Comparison of ENCODE assay signal across 31 cellular contexts in genomic region chr2:106054336-106054735, GRCh38.
"Had no signal": no experiment of that assay in that cellular context is flagged by ENCODE, and none has a peak within 500 bp of the region (broad histone marks: within the 10 kb centered on the region; RNA-seq: fewer than 3 reads in every experiment).

No MANE protein-coding gene starts in this region.

- ATAC-seq: activated CD4-positive, alpha-beta T cell treated with anti-CD3 and anti-CD28 coated beads for 36 hours; esophagus mucosa; left lobe of liver; lower lobe of right lung; mucosa of descending colon; right lobe of liver; stimulated activated memory B cell treated with anti-CD40 and anti-IgM and Interleukin-4, amounts not matched to agents 10 μg/mL and 1 μg/mL and 100 μg/mL, for 72 hours; stimulated activated naive CD8-positive, alpha-beta T cell treated with anti-CD3 and anti-CD28 coated beads, Interleukin-15, amount 100 ng/mL, for 72 hours had no signal

- H3K27ac ChIP-seq: lower lobe of right lung, ovary, right lobe of liver, skin epidermis, vagina had no signal

- H3K27ac Mint-ChIP-seq: activated CD4-positive, alpha-beta T cell treated with anti-CD3 and anti-CD28 coated beads for 36 hours; activated T-helper 1 cell treated with anti-CD3 and anti-CD28 coated beads, Interleukin-12 subunit alpha, Interleukin-12 subunit beta, Interleukin-2, Interleukin-4 antibody, amounts not matched to agents 30 ng/mL and 10 ng/mL and 1 ng/mL, durations not matched to agents 14 hours and 24 hours and 36 hours; dendritic cell treated with granulocyte-macrophage colony-stimulating factor and Interleukin-4, amounts not matched to agents 40 ng/mL and 50 ng/mL, for 4 days; progenitor cell of endocrine pancreas; stimulated activated memory B cell treated with anti-CD40 and anti-IgM and Interleukin-4, amounts not matched to agents 10 μg/mL and 1 μg/mL and 100 μg/mL, for 72 hours; type B pancreatic cell had no signal

- DNase-seq: activated CD4-positive, alpha-beta T cell treated with anti-CD3 and anti-CD28 coated beads for 36 hours; activated CD4-positive, CD25-positive, alpha-beta regulatory T cell; activated CD8-positive, alpha-beta memory T cell treated with anti-CD3 and anti-CD28 coated beads, Interleukin-2, amount 50 U/mL, for 4 hours; activated gamma-delta T cell; activated T-cell treated with anti-CD3 and anti-CD28 coated beads, Interleukin-2, amount 50 U/mL, for 1 hour; central memory CD4-positive, alpha-beta T cell; endodermal cell; foreskin fibroblast; head of caudate nucleus; hypothalamus; kidney glomerular epithelial cell; lower lobe of right lung; mucosa of descending colon; naive B cell; ovary; right lobe of liver; stimulated activated CD4-positive, alpha-beta T cell treated with anti-CD3 and anti-CD28 coated beads, Interleukin-4, amount 100 ng/mL, for 24 hours; stimulated activated naive CD8-positive, alpha-beta T cell treated with anti-CD3 and anti-CD28 coated beads, Interleukin-15, amount 100 ng/mL, for 72 hours; substantia nigra; T-helper 1 cell had no signal

- H3K4me3 ChIP-seq: lower lobe of right lung, mucosa of descending colon, ovary, right lobe of liver, skin epidermis, vagina had no signal

- H3K4me1 ChIP-seq: lower lobe of right lung, right lobe of liver, vagina had no signal

- H3K36me3 ChIP-seq: lower lobe of right lung, ovary, right lobe of liver, vagina had no signal

- H3K9me3 ChIP-seq: lower lobe of right lung, mucosa of descending colon, ovary, right lobe of liver, vagina had no signal

- H3K27me3 Mint-ChIP-seq: activated CD4-positive, alpha-beta T cell treated with anti-CD3 and anti-CD28 coated beads for 36 hours; activated naive CD4-positive, alpha-beta T cell treated with anti-CD3 and anti-CD28 coated beads, Interleukin-2, amount 50 U/mL, for 24 hours; dendritic cell treated with granulocyte-macrophage colony-stimulating factor and Interleukin-4, amounts not matched to agents 40 ng/mL and 50 ng/mL, for 4 days; stimulated activated naive CD8-positive, alpha-beta T cell treated with anti-CD3 and anti-CD28 coated beads, Interleukin-15, amount 100 ng/mL, for 72 hours had no signal

- H3K27me3 ChIP-seq: ovary, right lobe of liver, vagina had no signal

- H3K36me3 Mint-ChIP-seq: naive B cell; stimulated activated memory B cell treated with anti-CD40 and anti-IgM and Interleukin-4, amounts not matched to agents 10 μg/mL and 1 μg/mL and 100 μg/mL, for 72 hours; type B pancreatic cell had no signal

- H3K4me3 Mint-ChIP-seq: activated CD4-positive, alpha-beta T cell treated with anti-CD3 and anti-CD28 coated beads for 36 hours; activated naive CD4-positive, alpha-beta T cell treated with anti-CD3 and anti-CD28 coated beads, Interleukin-2, amount 50 U/mL, for 24 hours; activated T-helper 1 cell treated with anti-CD3 and anti-CD28 coated beads, Interleukin-12 subunit alpha, Interleukin-12 subunit beta, Interleukin-2, Interleukin-4 antibody, amounts not matched to agents 30 ng/mL and 10 ng/mL and 1 ng/mL, durations not matched to agents 14 hours and 24 hours and 36 hours; dendritic cell treated with granulocyte-macrophage colony-stimulating factor and Interleukin-4, amounts not matched to agents 40 ng/mL and 50 ng/mL, for 4 days; endodermal cell; naive B cell; stimulated activated memory B cell treated with anti-CD40 and anti-IgM and Interleukin-4, amounts not matched to agents 10 μg/mL and 1 μg/mL and 100 μg/mL, for 72 hours; T-helper 2 cell treated with Interferon-gamma antibody and Interleukin-4, amounts not matched to agents 5 μg/mL and 100 μg/mL, for 36 hours; type B pancreatic cell had no signal

- H3K9me3 Mint-ChIP-seq: activated naive CD4-positive, alpha-beta T cell treated with anti-CD3 and anti-CD28 coated beads, Interleukin-2, amount 50 U/mL, for 24 hours; activated T-helper 1 cell treated with anti-CD3 and anti-CD28 coated beads, Interleukin-12 subunit alpha, Interleukin-12 subunit beta, Interleukin-2, Interleukin-4 antibody, amounts not matched to agents 30 ng/mL and 10 ng/mL and 1 ng/mL, durations not matched to agents 14 hours and 24 hours and 36 hours; dendritic cell treated with granulocyte-macrophage colony-stimulating factor and Interleukin-4, amounts not matched to agents 40 ng/mL and 50 ng/mL, for 4 days; stimulated activated memory B cell treated with anti-CD40 and anti-IgM and Interleukin-4, amounts not matched to agents 10 μg/mL and 1 μg/mL and 100 μg/mL, for 72 hours; stimulated activated naive CD8-positive, alpha-beta T cell treated with anti-CD3 and anti-CD28 coated beads, Interleukin-15, amount 100 ng/mL, for 72 hours had no signal
